In genomic region chr21:39715804-39716397, GRCh38 we compare ENCODE assay signal across 1 cellular context.
A peak's percentile ranks its signal among the peaks of the same experiment; 100 is the strongest.
TF ChIP-seq lines count a peak whose summit lies in the region.

No MANE protein-coding gene starts in this region.

TF ChIP-seq in HEK293, 187 proteins besides CTCF, POLR2A, EP300 and RAD21 (continued from another document):
- TF ChIP-seq ZNF155 (tag by site-specific recombination; IDR thresholded peaks at IDR 0.05) (no peak), ZFHX2 (tag by site-specific recombination; conservative IDR thresholded peaks at IDR 0.05) (0 out of 2 replicates have a peak, but pooled peaks have one; percentile 22), ZBTB17 (tag by site-specific recombination; IDR thresholded peaks at IDR 0.05) (no peak), ZNF558 (tag by site-specific recombination; IDR thresholded peaks at IDR 0.05) (no peak), ZNF521 (tag by site-specific recombination; IDR thresholded peaks at IDR 0.05) (no peak), KLF16 (tag by site-specific recombination; IDR thresholded peaks at IDR 0.05) (no peak), INSM2 (tag by site-specific recombination; IDR thresholded peaks at IDR 0.05) (no peak), EGR2 (tag by site-specific recombination; IDR thresholded peaks at IDR 0.05; ENCODE audit: low read depth) (0 out of 2 replicates have a peak, but pooled peaks have one; percentile 23), ZNF223 (tag by site-specific recombination; IDR thresholded peaks at IDR 0.05) (no peak)
- TF ChIP-seq, protein P1, sequence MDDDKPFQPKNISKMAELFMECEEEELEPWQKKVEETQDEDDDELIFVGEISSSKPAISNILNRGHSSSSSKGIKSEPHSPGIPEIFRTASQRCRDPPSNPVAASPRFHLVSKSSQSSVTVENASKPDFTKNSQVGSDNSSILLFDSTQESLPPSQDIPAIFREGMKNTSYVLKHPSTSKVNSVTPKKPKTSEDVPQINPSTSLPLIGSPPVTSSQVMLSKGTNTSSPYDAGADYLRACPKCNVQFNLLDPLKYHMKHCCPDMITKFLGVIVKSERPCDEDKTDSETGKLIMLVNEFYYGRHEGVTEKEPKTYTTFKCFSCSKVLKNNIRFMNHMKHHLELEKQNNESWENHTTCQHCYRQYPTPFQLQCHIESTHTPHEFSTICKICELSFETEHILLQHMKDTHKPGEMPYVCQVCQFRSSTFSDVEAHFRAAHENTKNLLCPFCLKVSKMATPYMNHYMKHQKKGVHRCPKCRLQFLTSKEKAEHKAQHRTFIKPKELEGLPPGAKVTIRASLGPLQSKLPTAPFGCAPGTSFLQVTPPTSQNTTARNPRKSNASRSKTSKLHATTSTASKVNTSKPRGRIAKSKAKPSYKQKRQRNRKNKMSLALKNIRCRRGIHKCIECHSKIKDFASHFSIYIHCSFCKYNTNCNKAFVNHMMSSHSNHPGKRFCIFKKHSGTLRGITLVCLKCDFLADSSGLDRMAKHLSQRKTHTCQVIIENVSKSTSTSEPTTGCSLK (tag by site-specific recombination; IDR thresholded peaks at IDR 0.05) = no peak
